Comparison of ENCODE assay signal across 34 cellular contexts in the genomic region with DNA sequence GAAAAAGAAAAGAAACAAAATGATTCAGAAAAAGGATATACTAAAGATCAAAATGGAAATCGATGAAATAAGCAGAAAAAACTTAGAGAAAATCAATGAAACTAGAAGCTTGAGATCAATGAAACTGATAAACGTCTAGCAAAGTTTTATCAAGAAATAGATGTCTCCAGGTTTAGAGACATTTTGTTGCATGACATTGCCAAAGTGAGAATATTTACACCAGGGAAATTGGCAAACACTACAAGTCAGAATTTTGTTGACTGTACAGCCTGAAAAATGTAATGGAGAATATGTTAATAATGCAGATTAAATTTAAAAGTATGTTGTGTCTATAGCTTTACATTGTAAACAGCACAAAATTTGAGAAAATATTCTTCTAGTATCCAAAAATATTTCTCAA.
"Had no signal": no experiment of that assay in that cellular context is flagged by ENCODE, and none has a peak within 500 bp of the region (broad histone marks: within the 10 kb centered on the region; RNA-seq: fewer than 3 reads in every experiment).

No MANE protein-coding gene starts in this region.

- H3K36me3 ChIP-seq: MG63 had no signal

- DNase-seq: Karpas-422, Kasumi-1, MG63, MM.1S, MV-4-11, NCI-H1048, NCI-H1092, NCI-H1092 treated with DMSO at 0.1 percent for 48 hours, NCI-H1105, NCI-H1105 treated with DMSO at 0.1 percent for 48 hours, NCI-H1417, NCI-H1417 treated with DMSO at 0.1 percent for 48 hours, NCI-H1436, NCI-H1436 treated with DMSO at 0.1 percent for 48 hours, NCI-H146, NCI-H1694, NCI-H1694 treated with DMSO at 0.1 percent for 48 hours, NCI-H187, NCI-H187 treated with DMSO at 0.1 percent for 48 hours, NCI-H1930, NCI-H2029, NCI-H2029 treated with DMSO at 0.1 percent for 48 hours, NCI-H2081, NCI-H2081 treated with DMSO at 0.1 percent for 48 hours, NCI-H2107, NCI-H2171, NCI-H2171 treated with DMSO at 0.1 percent for 48 hours, NCI-H2227 treated with DMSO at 0.1 percent for 48 hours, NCI-H226, NCI-H345, NCI-H446, NCI-H446 treated with DMSO at 0.1 percent for 48 hours, NCI-H510A, NCI-H510A treated with DMSO at 0.1 percent for 48 hours had no signal

- H3K4me3 ChIP-seq: MG63 had no signal
